Comparison of ENCODE assay signal across 16 cellular contexts in the genomic region with DNA sequence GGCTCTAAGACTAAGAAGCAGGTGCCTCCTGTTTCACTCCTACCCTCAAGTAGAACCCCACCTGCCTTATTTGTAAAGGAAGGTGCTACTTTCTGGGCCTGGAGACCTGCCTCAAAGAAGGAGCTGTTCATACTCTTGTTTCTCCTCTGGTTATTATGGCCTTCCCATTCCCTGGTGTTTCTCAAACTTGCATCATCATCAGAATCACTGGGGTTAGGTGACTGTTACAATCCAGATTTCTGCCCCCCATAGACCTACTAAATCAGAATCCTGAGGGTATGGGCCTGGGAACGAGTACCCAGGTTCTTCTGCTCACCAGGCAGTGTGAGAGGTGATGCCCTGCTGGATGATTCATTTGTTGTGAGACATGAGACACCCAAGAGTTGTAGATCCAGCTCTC. TPM values are rescaled to one million over a fixed set of nuclear protein-coding genes. Genes with fewer than 3 reads are reported as not detected.
DNase-seq lines count a peak whose midpoint lies in the region; ATAC-seq and TF ChIP-seq lines count a peak whose summit lies in the region.
"Had no signal": no experiment of that assay in that cellular context is flagged by ENCODE, and none has a peak within 500 bp of the region (broad histone marks: within the 10 kb centered on the region; RNA-seq: fewer than 3 reads in every experiment).

No MANE protein-coding gene starts in this region.

- H3K27me3 ChIP-seq in esophagus (ENCODE audit: control insufficient read depth in 1 of 2, insufficient read depth in 2 of 2, low read length in 2 of 2) = no peaks in the 10 kb centered on the region

- ATAC-seq in GM21381 (IDR thresholded peaks at IDR 0.05; ENCODE audit: unreplicated experiment) (no peak), GM18868 (IDR thresholded peaks at IDR 0.05; ENCODE audit: unreplicated experiment) (no peak)

- H3K27ac ChIP-seq in HEK293 (ENCODE audit: extremely low read depth, low read depth, low read length) (peak overlapping the region; percentile 41; the same call in 1 of the 2 replicates), SK-N-MC (0 out of 2 replicates have a peak overlapping the region, but pooled peaks have one; percentile 46), esophagus (ENCODE audit: low read depth in 2 of 2, low read length in 1 of 2) (peak overlapping the region; percentile 28 to 47), substantia nigra (ENCODE audit: low read depth, low read length, poor library complexity, severe bottlenecking) (peak overlapping the region; percentile 65)

- POLR2A ChIA-PET in HEK293 (lab: Yijun Ruan, JAX) = no interaction called here

- TF ChIP-seq CTCF in HEK293 (tag by site-specific recombination; IDR thresholded peaks at IDR 0.05) = no peak

- no peak overlapping the region for H3K4me3 ChIP-seq in HEK293 (ENCODE audit: low read depth, low read length)
- no peak overlapping the region for H3K4me3 ChIP-seq in SK-N-MC
- no peak overlapping the region for H3K4me3 ChIP-seq in esophagus (ENCODE audit: low read depth in 1 of 2, low read length in 2 of 2)
- H3K4me3 ChIP-seq: HAP-1 had no signal

- H3K9me3 ChIP-seq in HEK293 (ENCODE audit: control insufficient read depth, insufficient read depth, low read depth, low read length) (no peaks in the 10 kb centered on the region), SK-N-MC (ENCODE audit: low read depth, low read length) (no peaks in the 10 kb centered on the region), esophagus (ENCODE audit: control insufficient read depth in 2 of 2, insufficient read depth in 1 of 2, low read depth in 1 of 2, low read length in 1 of 2) (no peaks in the 10 kb centered on the region)
- H3K9me3 ChIP-seq: HAP-1 had no signal

- H3K9ac ChIP-seq in SK-N-MC (ENCODE audit: insufficient read length) = no peak overlapping the region

- CTCF ChIA-PET in HEK293 (lab: Yijun Ruan, JAX) = interaction anchor here (0.7 kb wide), 2 partner anchors 37 to 51 kb away, joined by 3 to 4 read pairs; no protein-coding TSS in a partner anchor

- peaks cover 88 to 95% of the 10 kb centered on the region in 2 experiments for H3K36me3 ChIP-seq in HEK293 (ENCODE audit: control insufficient read depth in 2 of 2, insufficient read depth in 1 of 2, low read length in 2 of 2)
- peaks cover 69% of the 10 kb centered on the region for H3K36me3 ChIP-seq in SK-N-MC (ENCODE audit: insufficient read depth, low read length)
- H3K36me3 ChIP-seq in esophagus (ENCODE audit: control insufficient read depth in 2 of 2, insufficient read depth in 2 of 2, low read length in 1 of 2) = peaks cover 18 to 30% of the 10 kb centered on the region in 2 donors

- H3K4me1 ChIP-seq in HEK293 (ENCODE audit: control insufficient read depth, insufficient read depth, low read length) (no peaks in the 10 kb centered on the region), esophagus (ENCODE audit: control insufficient read depth in 2 of 2, insufficient read depth in 2 of 2, low read length in 1 of 2) (peaks cover 0 to 4% of the 10 kb centered on the region in 2 donors)
- H3K4me1 ChIP-seq: HAP-1 had no signal

- 90 to 92% methylated on average over 1 of the region's 1 CpG for WGBS in esophagus, 2 donors

- DNase-seq in SK-N-MC (ENCODE audit: low read depth, low spot score) (no peak), substantia nigra (lab: John Stamatoyannopoulos, UW) (no peak), NCI-H128 (lab: John Stamatoyannopoulos, UW; ENCODE audit: unreplicated experiment) (no peak)
- DNase-seq: CD4-positive, alpha-beta T cell; DMS53; MV-4-11; NCI-H1417 treated with DMSO at 0.1 percent for 48 hours; NCI-H1930; NCI-H446; NCI-H69; SHP77 treated with DMSO at 0.1 percent for 48 hours had no signal

TF ChIP-seq in HEK293, 187 proteins besides CTCF, POLR2A, EP300 and RAD21:
- TF ChIP-seq, protein P1, sequence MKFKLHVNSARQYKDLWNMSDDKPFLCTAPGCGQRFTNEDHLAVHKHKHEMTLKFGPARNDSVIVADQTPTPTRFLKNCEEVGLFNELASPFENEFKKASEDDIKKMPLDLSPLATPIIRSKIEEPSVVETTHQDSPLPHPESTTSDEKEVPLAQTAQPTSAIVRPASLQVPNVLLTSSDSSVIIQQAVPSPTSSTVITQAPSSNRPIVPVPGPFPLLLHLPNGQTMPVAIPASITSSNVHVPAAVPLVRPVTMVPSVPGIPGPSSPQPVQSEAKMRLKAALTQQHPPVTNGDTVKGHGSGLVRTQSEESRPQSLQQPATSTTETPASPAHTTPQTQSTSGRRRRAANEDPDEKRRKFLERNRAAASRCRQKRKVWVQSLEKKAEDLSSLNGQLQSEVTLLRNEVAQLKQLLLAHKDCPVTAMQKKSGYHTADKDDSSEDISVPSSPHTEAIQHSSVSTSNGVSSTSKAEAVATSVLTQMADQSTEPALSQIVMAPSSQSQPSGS (tag by site-specific recombination; IDR thresholded peaks at IDR 0.05; ENCODE audit: low read depth) = no peak
- TF ChIP-seq, protein P2, sequence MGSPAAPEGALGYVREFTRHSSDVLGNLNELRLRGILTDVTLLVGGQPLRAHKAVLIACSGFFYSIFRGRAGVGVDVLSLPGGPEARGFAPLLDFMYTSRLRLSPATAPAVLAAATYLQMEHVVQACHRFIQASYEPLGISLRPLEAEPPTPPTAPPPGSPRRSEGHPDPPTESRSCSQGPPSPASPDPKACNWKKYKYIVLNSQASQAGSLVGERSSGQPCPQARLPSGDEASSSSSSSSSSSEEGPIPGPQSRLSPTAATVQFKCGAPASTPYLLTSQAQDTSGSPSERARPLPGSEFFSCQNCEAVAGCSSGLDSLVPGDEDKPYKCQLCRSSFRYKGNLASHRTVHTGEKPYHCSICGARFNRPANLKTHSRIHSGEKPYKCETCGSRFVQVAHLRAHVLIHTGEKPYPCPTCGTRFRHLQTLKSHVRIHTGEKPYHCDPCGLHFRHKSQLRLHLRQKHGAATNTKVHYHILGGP (tag by site-specific recombination; IDR thresholded peaks at IDR 0.05) = no peak
- TF ChIP-seq ZNF10 (tag by site-specific recombination; IDR thresholded peaks at IDR 0.05) (no peak), ZIC2 (tag by site-specific recombination; IDR thresholded peaks at IDR 0.05) (peak; percentile 22; the same call in 1 of the 2 replicates), HOXD13 (CRISPR knock-in tag; IDR thresholded peaks at IDR 0.05; ENCODE audit: borderline replicate concordance) (no peak)
- TF ChIP-seq, protein P3, sequence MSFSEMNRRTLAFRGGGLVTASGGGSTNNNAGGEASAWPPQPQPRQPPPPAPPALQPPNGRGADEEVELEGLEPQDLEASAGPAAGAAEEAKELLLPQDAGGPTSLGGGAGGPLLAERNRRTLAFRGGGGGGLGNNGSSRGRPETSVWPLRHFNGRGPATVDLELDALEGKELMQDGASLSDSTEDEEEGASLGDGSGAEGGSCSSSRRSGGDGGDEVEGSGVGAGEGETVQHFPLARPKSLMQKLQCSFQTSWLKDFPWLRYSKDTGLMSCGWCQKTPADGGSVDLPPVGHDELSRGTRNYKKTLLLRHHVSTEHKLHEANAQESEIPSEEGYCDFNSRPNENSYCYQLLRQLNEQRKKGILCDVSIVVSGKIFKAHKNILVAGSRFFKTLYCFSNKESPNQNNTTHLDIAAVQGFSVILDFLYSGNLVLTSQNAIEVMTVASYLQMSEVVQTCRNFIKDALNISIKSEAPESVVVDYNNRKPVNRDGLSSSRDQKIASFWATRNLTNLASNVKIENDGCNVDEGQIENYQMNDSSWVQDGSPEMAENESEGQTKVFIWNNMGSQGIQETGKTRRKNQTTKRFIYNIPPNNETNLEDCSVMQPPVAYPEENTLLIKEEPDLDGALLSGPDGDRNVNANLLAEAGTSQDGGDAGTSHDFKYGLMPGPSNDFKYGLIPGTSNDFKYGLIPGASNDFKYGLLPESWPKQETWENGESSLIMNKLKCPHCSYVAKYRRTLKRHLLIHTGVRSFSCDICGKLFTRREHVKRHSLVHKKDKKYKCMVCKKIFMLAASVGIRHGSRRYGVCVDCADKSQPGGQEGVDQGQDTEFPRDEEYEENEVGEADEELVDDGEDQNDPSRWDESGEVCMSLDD (tag by site-specific recombination; IDR thresholded peaks at IDR 0.05) = 0 out of 2 replicates have a peak, but pooled peaks have one; percentile 21
TF ChIP-seq in HEK293: peak in this region for 2.

RNA-seq across cellular contexts. Expression of a gene that starts 18.4 kb away (rescaled TPM):
- 100 to 1,000 TPM in 1 of 2 donors, 10 to 100 TPM in 1; 78.7 to 140 TPM for polyA plus RNA-seq in esophagus

RNA-seq across cellular contexts. Expression of a gene that starts 24.8 kb away (rescaled TPM):
- 10 to 100 TPM; 11.5 to 13.3 TPM for polyA plus RNA-seq in esophagus

RNA-seq across cellular contexts. Expression of a gene that starts 30.3 kb away (rescaled TPM):
- 10 to 100 TPM; 41.8 to 43.0 TPM for polyA plus RNA-seq in esophagus

RNA-seq across cellular contexts. Expression of a gene that starts 30.6 kb away (rescaled TPM):
- polyA plus RNA-seq in esophagus = 10 to 100 TPM; 15.6 to 22.7 TPM

RNA-seq across cellular contexts. Expression of a gene that starts 39.9 kb away (rescaled TPM):
- polyA plus RNA-seq in esophagus = under 1 TPM; 0.53 to 0.65 TPM
